Comparison of ENCODE assay signal across 11 cellular contexts in genomic region chr3:149401215-149401925, GRCh38. TPM values are rescaled to one million over a fixed set of nuclear protein-coding genes. Genes with fewer than 3 reads are reported as not detected.
DNase-seq lines count a peak whose midpoint lies in the region; ATAC-seq and TF ChIP-seq lines count a peak whose summit lies in the region.
"Had no signal": no experiment of that assay in that cellular context is flagged by ENCODE, and none has a peak within 500 bp of the region (broad histone marks: within the 10 kb centered on the region; RNA-seq: fewer than 3 reads in every experiment).

No MANE protein-coding gene starts in this region.

- no peak overlapping the region for H3K27ac Mint-ChIP-seq in T-helper 2 cell treated with Interferon-gamma antibody and Interleukin-4, amounts not matched to agents 5 μg/mL and 100 μg/mL, for 36 hours
- H3K27ac Mint-ChIP-seq: CD4-positive, alpha-beta memory T cell; natural killer cell treated with Interleukin-12 subunit alpha and Interleukin-12 subunit beta and Interleukin-15 and Interleukin-18, amount 100 ng/mL, for 72 hours had no signal

- H3K27me3 Mint-ChIP-seq in T-helper 2 cell treated with Interferon-gamma antibody and Interleukin-4, amounts not matched to agents 5 μg/mL and 100 μg/mL, for 36 hours (ENCODE audit: low read depth): peaks cover 12% of the 10 kb centered on the region

- in situ Hi-C loops in Caki2 (cut with HindIII; ENCODE audit: low pct_unique_long_range_greater_than_20kb, low sequenced_read_pairs): no loop called here

- H3K36me3 Mint-ChIP-seq in T-helper 2 cell treated with Interferon-gamma antibody and Interleukin-4, amounts not matched to agents 5 μg/mL and 100 μg/mL, for 36 hours (ENCODE audit: low read depth): no peaks in the 10 kb centered on the region
- H3K36me3 Mint-ChIP-seq: CD4-positive, alpha-beta memory T cell; natural killer cell treated with Interleukin-12 subunit alpha and Interleukin-12 subunit beta and Interleukin-15 and Interleukin-18, amount 100 ng/mL, for 72 hours had no signal

- H3K4me1 ChIP-seq in mucosa of descending colon (ENCODE audit: low read depth): no peaks in the 10 kb centered on the region

- H3K36me3 ChIP-seq in mucosa of descending colon (ENCODE audit: low read depth): no peaks in the 10 kb centered on the region

- H3K9me3 ChIP-seq in mucosa of descending colon: no peaks in the 10 kb centered on the region

- peak; percentile 67 for DNase-seq in Caki2 (ENCODE audit: low read depth)
- DNase-seq in NCI-H460 (ENCODE audit: extremely low read depth, low read depth): peak; percentile 50
- DNase-seq in coronary artery (ENCODE audit: low spot score): no peak
- peak in 2 of 3 donors; percentile 45 to 62 for DNase-seq in mucosa of descending colon
- DNase-seq in islet precursor cell: no peak
- no peak for DNase-seq in T-helper 2 cell treated with Interferon-gamma antibody and Interleukin-4, amounts not matched to agents 5 μg/mL and 100 μg/mL, for 36 hours (ENCODE audit: low spot score)
- DNase-seq: activated CD4-positive, alpha-beta T cell treated with anti-CD3 and anti-CD28 coated beads, Interleukin-2, amount 50 U/mL, for 1 hour; CD4-positive, alpha-beta memory T cell had no signal

- H3K4me3 ChIP-seq in coronary artery: no peak overlapping the region
- H3K4me3 ChIP-seq in mucosa of descending colon: no peak overlapping the region

- H3K9me3 Mint-ChIP-seq in T-helper 2 cell treated with Interferon-gamma antibody and Interleukin-4, amounts not matched to agents 5 μg/mL and 100 μg/mL, for 36 hours: no peaks in the 10 kb centered on the region
- H3K9me3 Mint-ChIP-seq: CD4-positive, alpha-beta memory T cell; natural killer cell treated with Interleukin-12 subunit alpha and Interleukin-12 subunit beta and Interleukin-15 and Interleukin-18, amount 100 ng/mL, for 72 hours had no signal

- H3K4me3 Mint-ChIP-seq in T-helper 2 cell treated with Interferon-gamma antibody and Interleukin-4, amounts not matched to agents 5 μg/mL and 100 μg/mL, for 36 hours: no peak overlapping the region
- H3K4me3 Mint-ChIP-seq: CD4-positive, alpha-beta memory T cell; natural killer cell treated with Interleukin-12 subunit alpha and Interleukin-12 subunit beta and Interleukin-15 and Interleukin-18, amount 100 ng/mL, for 72 hours had no signal

- TF ChIP-seq CTCF in coronary artery (IDR thresholded peaks at IDR 0.05): no peak
- TF ChIP-seq CTCF in mucosa of descending colon (IDR thresholded peaks at IDR 0.05): no peak

- ATAC-seq in mucosa of descending colon (peak; percentile 96), GM18519 (IDR thresholded peaks at IDR 0.05; ENCODE audit: low FRiP score, unreplicated experiment) (no peak), GM18909 (IDR thresholded peaks at IDR 0.05; ENCODE audit: poor library complexity, unreplicated experiment) (no peak)
- ATAC-seq: natural killer cell treated with Interleukin-12 subunit alpha and Interleukin-12 subunit beta and Interleukin-15 and Interleukin-18, amount 100 ng/mL, for 72 hours had no signal

- intact Hi-C loops in mucosa of descending colon (cut with DNase I, micrococcal nuclease): loop anchor here in 1 of 2 donors (10.0 kb wide), 1 partner anchor 73 kb away; the partner anchor contains the start of gene TM4SF4

- H3K27ac ChIP-seq in coronary artery: peak overlapping the region; percentile 69 to 79

- H3K4me1 Mint-ChIP-seq in T-helper 2 cell treated with Interferon-gamma antibody and Interleukin-4, amounts not matched to agents 5 μg/mL and 100 μg/mL, for 36 hours (ENCODE audit: low read depth): no peaks in the 10 kb centered on the region
- H3K4me1 Mint-ChIP-seq: CD4-positive, alpha-beta memory T cell had no signal

RNA-seq across cellular contexts. Expression of gene TM4SF1, which starts 23.9 kb away (rescaled TPM):
- total RNA-seq in Caki2 (2014; rRNA removed; shearing (Covaris generic); ENCODE audit: low replicate concordance): 60.5 and 64.6 TPM in 2 replicates
- 898 and 928 TPM in 2 replicates for total RNA-seq in NCI-H460 (2014; rRNA removed; shearing (Covaris generic))
- 424 and 469 TPM in 2 replicates for polyA plus RNA-seq in NCI-H460 (2014; cell fraction: nucleus; rRNA removed)
- total RNA-seq in mucosa of descending colon: 10 to 100 TPM; 22.7 to 87.8 (median 24.9) TPM
- total RNA-seq: CD4-positive, alpha-beta memory T cell; natural killer cell treated with Interleukin-12 subunit alpha and Interleukin-12 subunit beta and Interleukin-15 and Interleukin-18, amount 100 ng/mL, for 72 hours had no signal
- polyA plus RNA-seq: CD4-positive, alpha-beta memory T cell had no signal

Comparison
In these comparisons a context has a peak if more than half of its experiments do, and no peak if none do; other contexts are left out.
1. DNase-seq: peak in Caki2 (single experiment), NCI-H460 (single experiment) and mucosa of descending colon (2 of 3); none in coronary artery (single experiment), islet precursor cell (single experiment) and T-helper 2 cell treated with Interferon-gamma antibody and Interleukin-4, amounts not matched to agents 5 μg/mL and 100 μg/mL, for 36 hours (single experiment).
2. RNA of gene TM4SF1, which starts 23.9 kb away (total RNA-seq): 898 to 928 TPM in NCI-H460; 60.5 to 64.6 TPM in Caki2 and 22.7 to 87.8 TPM in mucosa of descending colon; every median in the first group is over 10 times any median in the second.